10 cellular contexts compared by ENCODE assay signal in the genomic region with DNA sequence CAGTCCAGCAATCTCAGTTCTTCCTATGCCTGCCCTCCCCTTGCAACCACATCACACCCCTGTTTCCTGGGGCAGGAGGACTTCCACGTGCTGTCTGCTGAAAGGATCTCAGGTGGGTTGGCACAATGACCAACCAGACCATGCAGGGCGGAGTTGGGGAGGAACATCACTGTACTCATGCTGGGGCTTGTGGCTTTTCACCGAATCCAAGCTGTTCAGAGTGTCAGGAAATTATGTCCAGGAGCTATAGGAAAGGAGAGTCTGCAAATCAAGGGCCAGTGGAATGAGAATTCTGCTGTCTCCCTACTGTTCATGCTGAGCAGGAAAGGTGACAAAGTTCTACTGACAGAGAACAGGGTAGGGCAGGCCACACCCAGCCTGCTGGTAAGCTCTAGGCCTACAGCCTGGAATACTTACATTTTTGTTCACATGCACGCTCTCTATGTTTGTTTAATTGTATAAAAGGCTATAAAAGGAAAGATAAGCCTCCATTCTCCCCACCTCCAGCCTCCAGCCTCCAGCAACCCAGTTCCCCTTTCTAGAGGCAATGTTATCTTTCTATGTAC. TPM values are rescaled to one million over a fixed set of nuclear protein-coding genes. Genes with fewer than 3 reads are reported as not detected.
DNase-seq lines count a peak whose midpoint lies in the region; ATAC-seq lines count a peak whose summit lies in the region.
"Had no signal": no experiment of that assay in that cellular context is flagged by ENCODE, and none has a peak within 500 bp of the region (broad histone marks: within the 10 kb centered on the region; RNA-seq: fewer than 3 reads in every experiment).

No MANE protein-coding gene starts in this region.

- H3K4me3 ChIP-seq in esophagus (ENCODE audit: low read depth in 1 of 2, low read length in 2 of 2): no peak overlapping the region

- peak overlapping the region; percentile 69 for H3K27ac Mint-ChIP-seq in activated CD4-positive, alpha-beta T cell treated with anti-CD3 and anti-CD28 coated beads, Interleukin-2, amount 10 ng/mL, durations not matched to agents 24 days and 14 days

- H3K9me3 ChIP-seq in esophagus (ENCODE audit: control insufficient read depth in 2 of 2, insufficient read depth in 1 of 2, low read depth in 1 of 2, low read length in 1 of 2): no peaks in the 10 kb centered on the region

- no peaks in the 10 kb centered on the region for H3K36me3 ChIP-seq in esophagus (ENCODE audit: control insufficient read depth in 2 of 2, insufficient read depth in 2 of 2, low read length in 1 of 2)

- WGBS in esophagus, 2 donors: 47 to 51% methylated on average over 4 of the region's 4 CpGs

- peak overlapping the region; percentile 84 to 90 for H3K27ac ChIP-seq in esophagus (ENCODE audit: low read depth in 2 of 2, low read length in 1 of 2)

- peaks cover 0 to 20% of the 10 kb centered on the region in 2 donors for H3K4me1 ChIP-seq in esophagus (ENCODE audit: control insufficient read depth in 2 of 2, insufficient read depth in 2 of 2, low read length in 1 of 2)

- no peaks in the 10 kb centered on the region for H3K27me3 Mint-ChIP-seq in activated CD4-positive, alpha-beta T cell treated with anti-CD3 and anti-CD28 coated beads, Interleukin-2, amount 10 ng/mL, durations not matched to agents 24 days and 14 days

- H3K27me3 ChIP-seq in esophagus (ENCODE audit: control insufficient read depth in 1 of 2, insufficient read depth in 2 of 2, low read length in 2 of 2): no peaks in the 10 kb centered on the region

- H3K4me1 Mint-ChIP-seq in activated CD4-positive, alpha-beta T cell treated with anti-CD3 and anti-CD28 coated beads, Interleukin-2, amount 10 ng/mL, durations not matched to agents 24 days and 14 days: peaks cover 41% of the 10 kb centered on the region

- H3K9me3 Mint-ChIP-seq in activated CD4-positive, alpha-beta T cell treated with anti-CD3 and anti-CD28 coated beads, Interleukin-2, amount 10 ng/mL, durations not matched to agents 24 days and 14 days: no peaks in the 10 kb centered on the region

- intact Hi-C loops in activated CD4-positive, alpha-beta T cell treated with anti-CD3 and anti-CD28 coated beads, Interleukin-2, amount 10 ng/mL, durations not matched to agents 24 days and 14 days (cut with micrococcal nuclease): loop anchor here (10.0 kb wide), 1 partner anchor 50 kb away; no protein-coding TSS in a partner anchor
- intact Hi-C loops in posterior vena cava (cut with DNase I): no loop called here

- H3K4me3 Mint-ChIP-seq in activated CD4-positive, alpha-beta T cell treated with anti-CD3 and anti-CD28 coated beads, Interleukin-2, amount 10 ng/mL, durations not matched to agents 24 days and 14 days: peak overlapping the region; percentile 12

- no peaks in the 10 kb centered on the region for H3K36me3 Mint-ChIP-seq in activated CD4-positive, alpha-beta T cell treated with anti-CD3 and anti-CD28 coated beads, Interleukin-2, amount 10 ng/mL, durations not matched to agents 24 days and 14 days (ENCODE audit: low read depth)

- ATAC-seq in HG03095 (IDR thresholded peaks at IDR 0.05; ENCODE audit: unreplicated experiment) (no peak), GM19397 (IDR thresholded peaks at IDR 0.05; ENCODE audit: unreplicated experiment) (no peak)

- DNase-seq in activated CD4-positive, alpha-beta T cell treated with anti-CD3 and anti-CD28 coated beads, Interleukin-2, amount 10 ng/mL, durations not matched to agents 24 days and 14 days: no peak
- no peak for DNase-seq in activated CD4-positive, alpha-beta T cell treated with anti-CD3 and anti-CD28 coated beads, Interleukin-2, amount 50 U/mL, for 48 hours
- DNase-seq in OCI-M1 (lab: John Stamatoyannopoulos, UW): peak; percentile 66
- DNase-seq in renal cortical epithelial cell (ENCODE audit: low read depth): peak; percentile 57
- no peak for DNase-seq in posterior vena cava (ENCODE audit: low spot score)
- DNase-seq: ACHN had no signal

RNA-seq across cellular contexts. Expression of gene PLAAT2, which starts 1.7 kb away (rescaled TPM):
- total RNA-seq in activated CD4-positive, alpha-beta T cell treated with anti-CD3 and anti-CD28 coated beads, Interleukin-2, amount 10 ng/mL, durations not matched to agents 24 days and 14 days: not detected in 2 replicates
- 1 to 10 TPM in 1 of 2 donors, under 1 TPM in 1; 0.22 to 1.3 TPM for polyA plus RNA-seq in esophagus
- total RNA-seq in renal cortical epithelial cell (not detected in 2 replicates), posterior vena cava (not detected)
- total RNA-seq: fibroblast of lung had no signal
- polyA plus RNA-seq: fibroblast of lung had no signal

RNA-seq across cellular contexts. Expression of gene PLAAT4, which starts 28.3 kb away (rescaled TPM):
- 12.2 and 14.7 TPM in 2 replicates for total RNA-seq in activated CD4-positive, alpha-beta T cell treated with anti-CD3 and anti-CD28 coated beads, Interleukin-2, amount 10 ng/mL, durations not matched to agents 24 days and 14 days
- 10 to 100 TPM; 12.0 to 12.9 TPM for polyA plus RNA-seq in esophagus
- 36.4 and 83.2 TPM in 2 replicates for total RNA-seq in renal cortical epithelial cell
- total RNA-seq in posterior vena cava: 10 to 100 TPM; 11.5 to 19.3 TPM

RNA-seq across cellular contexts. Expression of gene PLAAT3, which starts 49.4 kb away (rescaled TPM):
- 2.1 and 3.1 TPM in 2 replicates for total RNA-seq in activated CD4-positive, alpha-beta T cell treated with anti-CD3 and anti-CD28 coated beads, Interleukin-2, amount 10 ng/mL, durations not matched to agents 24 days and 14 days
- polyA plus RNA-seq in esophagus: 1 to 10 TPM; 3.1 to 8.9 TPM
- total RNA-seq in renal cortical epithelial cell (50.6 and 63.9 TPM in 2 replicates), posterior vena cava (10 to 100 TPM; 31.8 to 42.4 TPM)

RNA-seq across cellular contexts. Expression of gene LGALS12, which starts 59.0 kb away (rescaled TPM):
- not detected in 2 replicates for total RNA-seq in activated CD4-positive, alpha-beta T cell treated with anti-CD3 and anti-CD28 coated beads, Interleukin-2, amount 10 ng/mL, durations not matched to agents 24 days and 14 days
- under 1 TPM in 1 of 2 donors, not detected in 1; 0.04 TPM for polyA plus RNA-seq in esophagus
- not detected in 2 replicates for total RNA-seq in renal cortical epithelial cell
- 1 to 10 TPM in 1 of 2 donors, under 1 TPM in 1; 0.90 to 1.1 TPM for total RNA-seq in posterior vena cava
- total RNA-seq: fibroblast of lung had no signal
- polyA plus RNA-seq: fibroblast of lung had no signal

Comparison
In these comparisons a context has a peak if more than half of its experiments do, and no peak if none do; other contexts are left out.
1. DNase-seq: peak in OCI-M1 (single experiment) and renal cortical epithelial cell (single experiment); none in activated CD4-positive, alpha-beta T cell treated with anti-CD3 and anti-CD28 coated beads, Interleukin-2, amount 10 ng/mL, durations not matched to agents 24 days and 14 days (single experiment), activated CD4-positive, alpha-beta T cell treated with anti-CD3 and anti-CD28 coated beads, Interleukin-2, amount 50 U/mL, for 48 hours (0 of 2) and posterior vena cava (single experiment).